Comparison of ENCODE assay signal across 33 cellular contexts in genomic region chr9:4803670-4804530, GRCh38. TPM values are rescaled to one million over a fixed set of nuclear protein-coding genes. Genes with fewer than 3 reads are reported as not detected.
DNase-seq lines count a peak whose midpoint lies in the region; ATAC-seq, FAIRE-seq and TF ChIP-seq lines count a peak whose summit lies in the region.
"Had no signal": no experiment of that assay in that cellular context is flagged by ENCODE, and none has a peak within 500 bp of the region (broad histone marks: within the 10 kb centered on the region; RNA-seq: fewer than 3 reads in every experiment).

No MANE protein-coding gene starts in this region.

- WGBS in liver: 86% methylated on average over 27 of the region's 27 CpGs
- WGBS in HepG2 (ENCODE audit: low lambda C conversion rate): 98% methylated on average over 6 of the region's 27 CpGs

- H3K4me1 ChIP-seq in liver (ENCODE audit: control insufficient read depth in 4 of 4, insufficient read depth in 4 of 4, low read length in 3 of 4) (peaks cover 11 to 27% (median 17%) of the 10 kb centered on the region in 4 donors), HepG2 (ENCODE audit: insufficient read depth, low read length) (no peaks in the 10 kb centered on the region), left ventricle myocardium inferior (peaks cover 23% of the 10 kb centered on the region)
- H3K4me1 ChIP-seq: A549, foreskin keratinocyte, parathyroid adenoma, SJCRH30 had no signal

- TF ChIP-seq CTCF in liver (IDR thresholded peaks at IDR 0.05; ENCODE audit: low read depth, low read length, missing input control) (no peak), HepG2 (CRISPR knock-in tag; IDR thresholded peaks at IDR 0.05) (no peak), left ventricle myocardium inferior (IDR thresholded peaks at IDR 0.05; ENCODE audit: borderline replicate concordance) (no peak)

- no peak overlapping the region for H3K9ac ChIP-seq in liver (ENCODE audit: low read depth in 1 of 2, low read length in 2 of 2)
- H3K9ac ChIP-seq in HepG2 (ENCODE audit: insufficient read depth, low read depth, low read length): no peak overlapping the region
- H3K9ac ChIP-seq: GM23248, parathyroid adenoma had no signal

- no peaks in the 10 kb centered on the region for H3K27me3 Mint-ChIP-seq in stimulated activated memory B cell treated with anti-CD40 and anti-IgM and Interleukin-4, amounts not matched to agents 10 μg/mL and 1 μg/mL and 100 μg/mL, for 72 hours
- H3K27me3 Mint-ChIP-seq: activated naive CD8-positive, alpha-beta T cell treated with anti-CD3 and anti-CD28 coated beads, Interleukin-2, amount 50 U/mL, for 24 hours; CD4-positive, CD25-positive, alpha-beta regulatory T cell had no signal

- POLR2A ChIA-PET in HepG2 (lab: Yijun Ruan, JAX): interaction anchor here (1.3 kb wide), 1 partner anchor 11 kb away, joined by 3 read pairs; the partner anchor contains the start of gene RCL1

- H3K27ac Mint-ChIP-seq in stimulated activated memory B cell treated with anti-CD40 and anti-IgM and Interleukin-4, amounts not matched to agents 10 μg/mL and 1 μg/mL and 100 μg/mL, for 72 hours: no peak overlapping the region
- peak overlapping the region in 1 of 2 donors; percentile 63 for H3K27ac Mint-ChIP-seq in activated naive CD4-positive, alpha-beta T cell treated with anti-CD3 and anti-CD28 coated beads, Interleukin-2, amount 50 U/mL, for 72 hours
- H3K27ac Mint-ChIP-seq: activated naive CD8-positive, alpha-beta T cell treated with anti-CD3 and anti-CD28 coated beads, Interleukin-2, amount 50 U/mL, for 24 hours; CD4-positive, CD25-positive, alpha-beta regulatory T cell; HFFc6 had no signal

- H3K9me3 ChIP-seq in liver (ENCODE audit: control insufficient read depth in 4 of 4, low read length in 3 of 4): no peaks in the 10 kb centered on the region
- peaks cover 13% of the 10 kb centered on the region; the same call in 1 of the 2 replicates for H3K9me3 ChIP-seq in HepG2 (ENCODE audit: low read length)
- peaks cover 13% of the 10 kb centered on the region for H3K9me3 ChIP-seq in left ventricle myocardium inferior (replicated peaks)
- H3K9me3 ChIP-seq: SJCRH30 had no signal

- H2AFZ ChIP-seq in HepG2 (ENCODE audit: low read length): no peak overlapping the region
- H2AFZ ChIP-seq: GM23248, parathyroid adenoma had no signal

- H3K4me3 Mint-ChIP-seq in stimulated activated memory B cell treated with anti-CD40 and anti-IgM and Interleukin-4, amounts not matched to agents 10 μg/mL and 1 μg/mL and 100 μg/mL, for 72 hours: no peak overlapping the region
- H3K4me3 Mint-ChIP-seq: activated naive CD8-positive, alpha-beta T cell treated with anti-CD3 and anti-CD28 coated beads, Interleukin-2, amount 50 U/mL, for 24 hours; CD4-positive, CD25-positive, alpha-beta regulatory T cell; HFFc6; neural crest cell had no signal

- H3K4me3 ChIP-seq in liver (ENCODE audit: low read depth in 1 of 3, low read length in 3 of 3) (no peak overlapping the region), HepG2 (replicated peaks in 1 of 3; ENCODE audit: insufficient read depth in 1 of 3, low read depth in 2 of 3, low read length in 3 of 3) (no peak overlapping the region), left ventricle myocardium inferior (no peak overlapping the region)
- H3K4me3 ChIP-seq: A549, esophagus squamous epithelium, GM23248, SJCRH30 had no signal

- no peaks in the 10 kb centered on the region for H4K20me1 ChIP-seq in HepG2 (ENCODE audit: insufficient read depth, low read length)

- peak overlapping the region; percentile 53 to 77 for H3K27ac ChIP-seq in liver (ENCODE audit: low read depth in 1 of 2, low read length in 2 of 2)
- no peak overlapping the region for H3K27ac ChIP-seq in HepG2 (ENCODE audit: extremely low read length, insufficient read depth, low read length)
- peak overlapping the region; percentile 49 for H3K27ac ChIP-seq in left ventricle myocardium inferior (replicated peaks)
- H3K27ac ChIP-seq: A549, esophagus squamous epithelium, foreskin keratinocyte, GM23248, parathyroid adenoma, SJCRH30, VCaP had no signal

- BruUV-seq in HepG2 (replicated peaks; lab: Mats Ljungman, UMichigan): no TSS peak

- peaks cover 37% of the 10 kb centered on the region for H3K36me3 Mint-ChIP-seq in stimulated activated memory B cell treated with anti-CD40 and anti-IgM and Interleukin-4, amounts not matched to agents 10 μg/mL and 1 μg/mL and 100 μg/mL, for 72 hours
- peaks cover 20 to 57% of the 10 kb centered on the region in 2 donors for H3K36me3 Mint-ChIP-seq in activated naive CD4-positive, alpha-beta T cell treated with anti-CD3 and anti-CD28 coated beads, Interleukin-2, amount 50 U/mL, for 72 hours

- H3K27me3 ChIP-seq in liver (ENCODE audit: control insufficient read depth in 4 of 4, insufficient read depth in 4 of 4, low read length in 3 of 4): no peaks in the 10 kb centered on the region
- H3K27me3 ChIP-seq in HepG2 (ENCODE audit: control insufficient read depth in 1 of 2, insufficient read depth in 2 of 2, low read length in 2 of 2): no peaks in the 10 kb centered on the region
- no peaks in the 10 kb centered on the region for H3K27me3 ChIP-seq in left ventricle myocardium inferior (ENCODE audit: low read depth)
- H3K27me3 ChIP-seq: esophagus squamous epithelium, foreskin keratinocyte, SJCRH30 had no signal

- FAIRE-seq in HepG2 (lab: Jason Lieb, UNC): no peak
- FAIRE-seq: A549, kidney had no signal

- peaks cover 58% of the 10 kb centered on the region for H3K4me1 Mint-ChIP-seq in stimulated activated memory B cell treated with anti-CD40 and anti-IgM and Interleukin-4, amounts not matched to agents 10 μg/mL and 1 μg/mL and 100 μg/mL, for 72 hours

- in situ Hi-C loops in HepG2 (cut with HindIII; ENCODE audit: extremely low pct_ligation_motif_present, low pct_unique_long_range_greater_than_20kb): no loop called here

- peak; percentile 17 to 42 for TF ChIP-seq RAD21 in liver (IDR thresholded peaks at IDR 0.05)
- no peak for TF ChIP-seq RAD21 in HepG2 (CRISPR knock-in tag; IDR thresholded peaks at IDR 0.05)

- intact Hi-C loops in HepG2 (cut with micrococcal nuclease; ENCODE audit: unreplicated experiment) (no loop called here), left ventricle myocardium inferior (cut with micrococcal nuclease) (no loop called here)

- H3K36me3 ChIP-seq in liver (ENCODE audit: control insufficient read depth in 4 of 4, insufficient read depth in 3 of 4, low read depth in 1 of 4, low read length in 3 of 4) (no peaks in the 10 kb centered on the region), HepG2 (replicated peaks in 1 of 2; ENCODE audit: control insufficient read depth in 1 of 2, insufficient read depth in 2 of 2, low read length in 2 of 2) (no peaks in the 10 kb centered on the region), left ventricle myocardium inferior (no peaks in the 10 kb centered on the region)
- H3K36me3 ChIP-seq: SJCRH30 had no signal

- DNase-seq in HepG2 (ENCODE audit: low spot score) (no peak), left ventricle myocardium inferior (no peak), putamen (ENCODE audit: low spot score) (peak; percentile 25), MV-4-11 (lab: John Stamatoyannopoulos, UW) (no peak)
- DNase-seq in activated naive CD4-positive, alpha-beta T cell treated with anti-CD3 and anti-CD28 coated beads, Interleukin-2, amount 50 U/mL, for 72 hours (ENCODE audit: low spot score in 2 of 2): no peak
- DNase-seq: activated CD4-positive, alpha-beta T cell treated with anti-CD3 and anti-CD28 coated beads for 48 hours; activated naive CD8-positive, alpha-beta T cell treated with anti-CD3 and anti-CD28 coated beads, Interleukin-2, amount 50 U/mL, for 24 hours; activated T-cell treated with anti-CD3 and anti-CD28 coated beads, Interleukin-2, amount 50 U/mL, for 1 hour; CD4-positive, CD25-positive, alpha-beta regulatory T cell; cerebellar nuclear complex; DMS79 treated with DMSO at 0.1 percent for 48 hours; esophagus squamous epithelium; foreskin keratinocyte; GM23248; HFFc6; KBM-7; kidney; NCI-H1105 treated with DMSO at 0.1 percent for 48 hours; NCI-H187 treated with DMSO at 0.1 percent for 48 hours; NCI-H2171 treated with DMSO at 0.1 percent for 48 hours; NCI-H510A treated with DMSO at 0.1 percent for 48 hours; SJCRH30; stimulated activated CD4-positive, alpha-beta T cell treated with anti-CD3 and anti-CD28 coated beads, Interleukin-12 subunit alpha, Interleukin-12 subunit beta, amount 100 ng/mL, for 4 hours; stimulated activated CD4-positive, alpha-beta T cell treated with anti-CD3 and anti-CD28 coated beads, Interleukin-2, amount 100 ng/mL, for 48 hours; SW 1271; T-helper 9 cell had no signal

- no peak for ATAC-seq in HepG2
- no peak for ATAC-seq in stimulated activated memory B cell treated with anti-CD40 and anti-IgM and Interleukin-4, amounts not matched to agents 10 μg/mL and 1 μg/mL and 100 μg/mL, for 72 hours
- no peak for ATAC-seq in GM19023 (IDR thresholded peaks at IDR 0.05; ENCODE audit: unreplicated experiment)
- no peak for ATAC-seq in activated naive CD4-positive, alpha-beta T cell treated with anti-CD3 and anti-CD28 coated beads, Interleukin-2, amount 50 U/mL, for 72 hours
- ATAC-seq: activated naive CD8-positive, alpha-beta T cell treated with anti-CD3 and anti-CD28 coated beads, Interleukin-2, amount 50 U/mL, for 24 hours; foreskin keratinocyte had no signal

- peaks cover 10% of the 10 kb centered on the region for H3K9me3 Mint-ChIP-seq in stimulated activated memory B cell treated with anti-CD40 and anti-IgM and Interleukin-4, amounts not matched to agents 10 μg/mL and 1 μg/mL and 100 μg/mL, for 72 hours
- peaks cover 8 to 23% of the 10 kb centered on the region in 2 donors for H3K9me3 Mint-ChIP-seq in activated naive CD4-positive, alpha-beta T cell treated with anti-CD3 and anti-CD28 coated beads, Interleukin-2, amount 50 U/mL, for 72 hours

- CTCF ChIA-PET in HepG2 (lab: Yijun Ruan, JAX; ENCODE audit: low intra/inter-chr PET ratio, low total read pairs): no interaction called here

- H3K79me2 ChIP-seq in HepG2 (ENCODE audit: insufficient read depth, low read length): peaks cover 88% of the 10 kb centered on the region

- TF ChIP-seq POLR2A in HepG2 (IDR thresholded peaks at IDR 0.05; ENCODE audit: insufficient read depth in 1 of 2, low read depth in 2 of 2, low read length in 2 of 2): no peak

- H3K4me2 ChIP-seq in HepG2 (ENCODE audit: low read depth, low read length): no peak overlapping the region
- H3K4me2 ChIP-seq: A549 had no signal

- TF ChIP-seq EP300 in HepG2 (IDR thresholded peaks at IDR 0.05; ENCODE audit: low read depth in 2 of 2, low read length in 2 of 2) (no peak), HepG2 (CRISPR knock-in tag; IDR thresholded peaks at IDR 0.05; ENCODE audit: borderline replicate concordance) (no peak)

RNA-seq across cellular contexts. Expression of gene RCL1, which starts 11.2 kb away (rescaled TPM):
- total RNA-seq in liver (100 to 1,000 TPM in 1 of 2 donors, 10 to 100 TPM in 1; 52.2 to 121 TPM), HepG2 (2016; rRNA removed; fragmentation: Illumina TruSeq; extraction: Trizol) (31.6 and 33.9 TPM in 2 replicates), left ventricle myocardium inferior (4.9 TPM)
- polyA plus RNA-seq in liver (100 to 1,000 TPM in 1 of 2 donors, 10 to 100 TPM in 1; 53.6 to 120 TPM), HepG2 (2011; rRNA removed) (22.3 and 25.9 TPM in 2 replicates)
- 47.2 and 49.8 TPM in 2 replicates for total RNA-seq in HepG2 (2016; cell fraction: cytosol; rRNA removed; fragmentation: Illumina TruSeq; extraction: Trizol; ENCODE audit: low read depth)
- 32.4 and 35.1 TPM in 2 replicates for total RNA-seq in HepG2 (2016; cell fraction: insoluble cytoplasmic fraction; rRNA removed; fragmentation: Illumina TruSeq; extraction: Trizol)
- total RNA-seq in HepG2 (2016; cell fraction: membrane; rRNA removed; fragmentation: Illumina TruSeq; extraction: Trizol): 31.7 and 32.8 TPM in 2 replicates
- total RNA-seq in HepG2 (2016; cell fraction: nucleus; rRNA removed; fragmentation: Illumina TruSeq; extraction: Trizol): 28.3 and 32.7 TPM in 2 replicates
- 16.4 and 27.5 TPM in 2 replicates for polyA plus RNA-seq in HepG2 (2011; cell fraction: cytosol; rRNA removed)
- 21.0 and 22.1 TPM in 2 replicates for polyA plus RNA-seq in HepG2 (2011; cell fraction: nucleus; rRNA removed)
- polyA plus RNA-seq in HepG2 (2012): 18.3 and 18.7 TPM in 2 replicates
- polyA plus RNA-seq in HepG2 (2016; cell fraction: cytosol; fragmentation: Illumina TruSeq; extraction: Trizol; ENCODE audit: low read depth): 3.6 and 6.7 TPM in 2 replicates
- polyA plus RNA-seq in HepG2 (2016; cell fraction: insoluble cytoplasmic fraction; fragmentation: Illumina TruSeq; extraction: Trizol; ENCODE audit: low read depth): 32.9 and 39.4 TPM in 2 replicates
- polyA plus RNA-seq in HepG2 (2016; cell fraction: membrane; fragmentation: Illumina TruSeq; extraction: Trizol; ENCODE audit: low read depth): 8.3 and 8.4 TPM in 2 replicates
- 33.7 and 36.4 TPM in 2 replicates for polyA plus RNA-seq in HepG2 (2016; cell fraction: nucleus; fragmentation: Illumina TruSeq; extraction: Trizol; ENCODE audit: insufficient read depth, low read depth)
- 32.3 and 35.4 TPM in 2 replicates for polyA minus RNA-seq in HepG2 (2011; rRNA and poly(A)+ RNA removed; ENCODE audit: low replicate concordance)
- polyA minus RNA-seq in HepG2 (2011; cell fraction: cytosol; rRNA and poly(A)+ RNA removed): 11.1 and 16.9 TPM in 2 replicates
- polyA minus RNA-seq in HepG2 (2011; cell fraction: nucleus; rRNA and poly(A)+ RNA removed): 66.7 and 69.2 TPM in 2 replicates
- total RNA-seq in activated naive CD4-positive, alpha-beta T cell treated with anti-CD3 and anti-CD28 coated beads, Interleukin-2, amount 50 U/mL, for 72 hours: 10 to 100 TPM; 18.2 to 32.0 TPM
